10 cellular contexts compared by ENCODE assay signal in the genomic region with DNA sequence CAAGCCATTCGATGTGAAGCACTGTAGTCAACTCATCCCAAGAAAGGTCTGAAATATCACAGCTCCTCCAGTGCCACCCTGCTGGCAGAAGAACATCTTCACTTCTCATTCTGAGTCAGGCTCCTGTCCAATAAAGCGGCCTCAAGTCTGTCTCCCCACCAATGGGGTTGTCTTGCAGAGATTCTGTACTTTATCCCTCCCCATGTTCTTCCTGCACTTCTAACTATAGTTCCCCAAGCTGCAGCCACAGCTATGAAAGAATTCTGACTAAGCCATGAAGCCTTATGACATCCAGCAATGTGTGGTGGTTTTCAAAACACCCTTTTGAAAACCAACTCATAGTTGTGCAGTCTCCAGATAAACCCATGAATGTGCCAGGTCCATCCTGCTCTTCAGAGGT. TPM values are rescaled to one million over a fixed set of nuclear protein-coding genes. Genes with fewer than 3 reads are reported as not detected.
A peak's percentile ranks its signal among the peaks of the same experiment; 100 is the strongest.
DNase-seq lines count a peak whose midpoint lies in the region; ATAC-seq and TF ChIP-seq lines count a peak whose summit lies in the region.
"Had no signal": no experiment of that assay in that cellular context is flagged by ENCODE, and none has a peak within 500 bp of the region (broad histone marks: within the 10 kb centered on the region; RNA-seq: fewer than 3 reads in every experiment).

No MANE protein-coding gene starts in this region.

- no peak overlapping the region for H3K4me3 Mint-ChIP-seq in GM23338

- peaks cover 53% of the 10 kb centered on the region for H3K79me2 ChIP-seq in GM23338 (replicated peaks; ENCODE audit: insufficient read depth)

- peaks cover 21% of the 10 kb centered on the region for H3K4me1 ChIP-seq in foreskin keratinocyte
- peaks cover 7% of the 10 kb centered on the region for H3K4me1 ChIP-seq in GM23338 (ENCODE audit: insufficient read depth)

- H3K9me3 Mint-ChIP-seq in GM23338: no peaks in the 10 kb centered on the region; the same call in 2 of the 3 replicates

- H2AFZ ChIP-seq in GM23338: no peak overlapping the region

- H4K20me1 ChIP-seq in GM23338 (replicated peaks; ENCODE audit: insufficient read depth): peaks cover 51% of the 10 kb centered on the region

- H3K27me3 Mint-ChIP-seq in GM23338 (ENCODE audit: insufficient read depth, low read depth, poor library complexity): peaks cover 4% of the 10 kb centered on the region

- H3F3A ChIP-seq in GM23338 (replicated peaks; ENCODE audit: low read depth): peaks cover under 1% of the 10 kb centered on the region

- H3K27ac Mint-ChIP-seq in GM23338: no peak overlapping the region

- TF ChIP-seq CTCF in foreskin keratinocyte (conservative IDR thresholded peaks at IDR 0.05) (no peak), GM23338 (conservative IDR thresholded peaks at IDR 0.05; ENCODE audit: low read depth in 2 of 2) (no peak)

- H3K27ac ChIP-seq in foreskin keratinocyte: no peak overlapping the region
- H3K27ac ChIP-seq in GM23338 (ENCODE audit: low read depth): no peak overlapping the region

- no peaks in the 10 kb centered on the region for H3K27me3 ChIP-seq in foreskin keratinocyte
- peaks cover 24% of the 10 kb centered on the region for H3K27me3 ChIP-seq in GM23338 (ENCODE audit: insufficient read depth)
- H3K27me3 ChIP-seq: adrenal gland had no signal

- no peaks in the 10 kb centered on the region for H3K9me2 ChIP-seq in GM23338 (ENCODE audit: insufficient read depth)

- no peak overlapping the region for H3K4me2 ChIP-seq in GM23338

- ATAC-seq in GM21529 (IDR thresholded peaks at IDR 0.05; ENCODE audit: unreplicated experiment) (peak; percentile 41), foreskin keratinocyte (peak; percentile 9), GM23338 (no peak), GM18858 (IDR thresholded peaks at IDR 0.05; ENCODE audit: unreplicated experiment) (no peak)

- H3K36me3 Mint-ChIP-seq in GM23338 (ENCODE audit: low read depth): peaks cover 28% of the 10 kb centered on the region; the same call in 2 of the 3 replicates

- DNase-seq in SIG-M5 (lab: John Stamatoyannopoulos, UW): peak; percentile 68
- peak in 1 of 2 donors; percentile 35 for DNase-seq in foreskin keratinocyte
- DNase-seq in skeletal muscle cell (ENCODE audit: low read depth): peak; percentile 73
- no peak for DNase-seq in GM23338 (ENCODE audit: low spot score)
- DNase-seq in NCI-H69 (lab: John Stamatoyannopoulos, UW): no peak
- no peak for DNase-seq in NCI-H748 (lab: John Stamatoyannopoulos, UW; ENCODE audit: unreplicated experiment)
- DNase-seq: NCI-H2227 treated with DMSO at 0.1 percent for 48 hours had no signal

- no peak overlapping the region for H3K4me3 ChIP-seq in skeletal muscle cell (ENCODE audit: low read depth, low read length)
- H3K4me3 ChIP-seq in GM23338: no peak overlapping the region
- H3K4me3 ChIP-seq: adrenal gland had no signal

- H3K36me3 ChIP-seq in GM23338 (ENCODE audit: insufficient read depth): no peaks in the 10 kb centered on the region

- H3K4me1 Mint-ChIP-seq in GM23338: peaks cover 36% of the 10 kb centered on the region

TF ChIP-seq in GM23338, 12 proteins besides CTCF, POLR2A, EP300 and RAD21 (continues in another document):
- TF ChIP-seq EZH2 (IDR thresholded peaks at IDR 0.05; ENCODE audit: low read depth, unreplicated experiment) (no peak), POLR2AphosphoS5 (IDR thresholded peaks at IDR 0.05; ENCODE audit: low read depth) (no peak), ZNF114 (CRISPR knock-in tag; IDR thresholded peaks at IDR 0.05) (no peak), CREB1 (CRISPR knock-in tag; IDR thresholded peaks at IDR 0.05; ENCODE audit: low read depth) (no peak), ZNF331 (CRISPR knock-in tag; IDR thresholded peaks at IDR 0.05; ENCODE audit: low read depth) (no peak)
- TF ChIP-seq, protein P1, sequence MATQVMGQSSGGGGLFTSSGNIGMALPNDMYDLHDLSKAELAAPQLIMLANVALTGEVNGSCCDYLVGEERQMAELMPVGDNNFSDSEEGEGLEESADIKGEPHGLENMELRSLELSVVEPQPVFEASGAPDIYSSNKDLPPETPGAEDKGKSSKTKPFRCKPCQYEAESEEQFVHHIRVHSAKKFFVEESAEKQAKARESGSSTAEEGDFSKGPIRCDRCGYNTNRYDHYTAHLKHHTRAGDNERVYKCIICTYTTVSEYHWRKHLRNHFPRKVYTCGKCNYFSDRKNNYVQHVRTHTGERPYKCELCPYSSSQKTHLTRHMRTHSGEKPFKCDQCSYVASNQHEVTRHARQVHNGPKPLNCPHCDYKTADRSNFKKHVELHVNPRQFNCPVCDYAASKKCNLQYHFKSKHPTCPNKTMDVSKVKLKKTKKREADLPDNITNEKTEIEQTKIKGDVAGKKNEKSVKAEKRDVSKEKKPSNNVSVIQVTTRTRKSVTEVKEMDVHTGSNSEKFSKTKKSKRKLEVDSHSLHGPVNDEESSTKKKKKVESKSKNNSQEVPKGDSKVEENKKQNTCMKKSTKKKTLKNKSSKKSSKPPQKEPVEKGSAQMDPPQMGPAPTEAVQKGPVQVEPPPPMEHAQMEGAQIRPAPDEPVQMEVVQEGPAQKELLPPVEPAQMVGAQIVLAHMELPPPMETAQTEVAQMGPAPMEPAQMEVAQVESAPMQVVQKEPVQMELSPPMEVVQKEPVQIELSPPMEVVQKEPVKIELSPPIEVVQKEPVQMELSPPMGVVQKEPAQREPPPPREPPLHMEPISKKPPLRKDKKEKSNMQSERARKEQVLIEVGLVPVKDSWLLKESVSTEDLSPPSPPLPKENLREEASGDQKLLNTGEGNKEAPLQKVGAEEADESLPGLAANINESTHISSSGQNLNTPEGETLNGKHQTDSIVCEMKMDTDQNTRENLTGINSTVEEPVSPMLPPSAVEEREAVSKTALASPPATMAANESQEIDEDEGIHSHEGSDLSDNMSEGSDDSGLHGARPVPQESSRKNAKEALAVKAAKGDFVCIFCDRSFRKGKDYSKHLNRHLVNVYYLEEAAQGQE (IDR thresholded peaks at IDR 0.05; ENCODE audit: unreplicated experiment): no peak
- TF ChIP-seq, protein P2, sequence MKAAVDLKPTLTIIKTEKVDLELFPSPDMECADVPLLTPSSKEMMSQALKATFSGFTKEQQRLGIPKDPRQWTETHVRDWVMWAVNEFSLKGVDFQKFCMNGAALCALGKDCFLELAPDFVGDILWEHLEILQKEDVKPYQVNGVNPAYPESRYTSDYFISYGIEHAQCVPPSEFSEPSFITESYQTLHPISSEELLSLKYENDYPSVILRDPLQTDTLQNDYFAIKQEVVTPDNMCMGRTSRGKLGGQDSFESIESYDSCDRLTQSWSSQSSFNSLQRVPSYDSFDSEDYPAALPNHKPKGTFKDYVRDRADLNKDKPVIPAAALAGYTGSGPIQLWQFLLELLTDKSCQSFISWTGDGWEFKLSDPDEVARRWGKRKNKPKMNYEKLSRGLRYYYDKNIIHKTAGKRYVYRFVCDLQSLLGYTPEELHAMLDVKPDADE (IDR thresholded peaks at IDR 0.05): no peak

RNA-seq across cellular contexts. Expression of a gene that starts 6.8 kb away (rescaled TPM):
- total RNA-seq in foreskin keratinocyte: 253 and 264 TPM in 2 replicates
- polyA plus RNA-seq in foreskin keratinocyte (192 and 224 TPM in 2 replicates), GM23338 (2016; fragmentation: Nextera tagmentation; extraction: Ambion mirVana) (50.5 and 64.9 TPM in 2 replicates)
- 64.9 and 81.6 TPM in 2 replicates for total RNA-seq in GM23338 (2014; rRNA removed; shearing (Covaris generic))

RNA-seq across cellular contexts. Expression of a gene that starts 54.9 kb away (rescaled TPM):
- total RNA-seq in foreskin keratinocyte: not detected in 2 replicates
- polyA plus RNA-seq in foreskin keratinocyte (not detected in 2 replicates), GM23338 (2016; fragmentation: Nextera tagmentation; extraction: Ambion mirVana) (not detected in 2 replicates)
- not detected in 2 replicates for total RNA-seq in GM23338 (2014; rRNA removed; shearing (Covaris generic))
- total RNA-seq: adrenal gland had no signal

RNA-seq across cellular contexts. Expression of a gene that starts 59.9 kb away (rescaled TPM):
- not detected in 2 replicates for total RNA-seq in foreskin keratinocyte
- polyA plus RNA-seq in foreskin keratinocyte (not detected in 2 replicates), GM23338 (2016; fragmentation: Nextera tagmentation; extraction: Ambion mirVana) (not detected in 2 replicates)
- not detected in 2 replicates for total RNA-seq in GM23338 (2014; rRNA removed; shearing (Covaris generic))
- total RNA-seq: adrenal gland had no signal

Comparison
In these comparisons a context has a peak if more than half of its experiments do, and no peak if none do; other contexts are left out.
1. ATAC-seq: peak in GM21529 (single experiment) and foreskin keratinocyte (single experiment); none in GM23338 (single experiment) and GM18858 (single experiment).
2. DNase-seq: peak in SIG-M5 (single experiment) and skeletal muscle cell (single experiment); none in GM23338 (single experiment), NCI-H69 (single experiment) and NCI-H748 (single experiment).